21 cellular contexts compared by ENCODE assay signal in genomic region chr10:66228887-66229286, GRCh38.
"Had no signal": no experiment of that assay in that cellular context is flagged by ENCODE, and none has a peak within 500 bp of the region (broad histone marks: within the 10 kb centered on the region; RNA-seq: fewer than 3 reads in every experiment).

No MANE protein-coding gene starts in this region.

- H3K4me3 ChIP-seq: coronary artery, dorsolateral prefrontal cortex, esophagus muscularis mucosa, gastroesophageal sphincter, heart left ventricle, hepatocyte, left lung, lower lobe of right lung, mucosa of descending colon had no signal

- H2AFZ ChIP-seq: hepatocyte had no signal

- ATAC-seq: foreskin keratinocyte, gastroesophageal sphincter, heart left ventricle, left cardiac atrium, left lung, left ventricle myocardium superior, lower lobe of right lung, mucosa of descending colon had no signal

- H3K27ac ChIP-seq: coronary artery, dorsolateral prefrontal cortex, esophagus muscularis mucosa, foreskin keratinocyte, gastroesophageal sphincter, heart left ventricle, hepatocyte, left lung, lower lobe of right lung had no signal

- H3K79me2 ChIP-seq: hepatocyte had no signal

- FAIRE-seq: colon, endothelial cell of umbilical vein had no signal

- H3K4me2 ChIP-seq: hepatocyte had no signal

- H3K36me3 ChIP-seq: esophagus muscularis mucosa, gastroesophageal sphincter, heart left ventricle, left lung, lower lobe of right lung had no signal

- H3K27me3 ChIP-seq: dorsolateral prefrontal cortex, esophagus muscularis mucosa, foreskin keratinocyte, gastroesophageal sphincter, heart left ventricle, hepatocyte, left lung had no signal

- H3K4me1 ChIP-seq: esophagus muscularis mucosa, foreskin keratinocyte, gastroesophageal sphincter, heart left ventricle, left lung, lower lobe of right lung had no signal

- DNase-seq: dermis blood vessel endothelial cell; dorsolateral prefrontal cortex; effector CD4-positive, alpha-beta T cell; effector memory CD4-positive, alpha-beta T cell; foreskin keratinocyte; heart left ventricle; hypothalamus; immature natural killer cell; islet precursor cell; left cardiac atrium; left lung; left ventricle myocardium superior; lower lobe of right lung; mesenchymal stem cell; mucosa of descending colon had no signal
